In the genomic region with DNA sequence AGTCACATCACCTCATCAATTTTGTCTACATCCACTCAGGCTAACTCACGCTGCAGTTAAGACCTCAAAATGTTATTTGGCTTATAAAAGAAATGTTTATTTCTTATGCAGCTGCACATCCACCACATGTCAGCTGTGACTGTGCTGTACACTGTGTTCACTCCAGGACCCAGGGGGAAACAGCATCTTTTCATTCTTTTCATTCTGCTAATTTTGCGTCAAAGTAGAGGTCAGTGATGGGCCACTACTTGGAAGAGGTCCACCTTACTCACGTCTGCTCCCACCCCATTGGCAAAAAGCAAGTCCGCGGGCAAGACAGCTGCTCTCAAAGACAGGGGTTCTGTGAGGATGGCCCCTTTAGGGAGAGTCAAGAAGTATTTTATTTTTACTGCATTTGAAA, we compare ENCODE assay signal across 28 cellular contexts. TPM values are rescaled to one million over a fixed set of nuclear protein-coding genes. Genes with fewer than 3 reads are reported as not detected.
"Had no signal": no experiment of that assay in that cellular context is flagged by ENCODE, and none has a peak within 500 bp of the region (broad histone marks: within the 10 kb centered on the region; RNA-seq: fewer than 3 reads in every experiment).

No MANE protein-coding gene starts in this region.

- DNase-seq: dermis blood vessel endothelial cell; effector memory CD4-positive, alpha-beta T cell; esophagus squamous epithelium; kidney; mesendoderm; natural killer cell; occipital lobe; ovary; posterior cingulate gyrus; retina; sigmoid colon; small intestine; stimulated activated CD4-positive, alpha-beta T cell treated with anti-CD3 and anti-CD28 coated beads, Interleukin-15, amount 100 ng/mL, for 24 hours; stimulated activated CD4-positive, alpha-beta T cell treated with anti-CD3 and anti-CD28 coated beads, Interleukin-2, amount 100 ng/mL, for 48 hours; stimulated activated naive B cell treated with anti-CD40 and anti-IgM and Interleukin-4, amounts not matched to agents 10 μg/mL and 1 μg/mL and 100 μg/mL, for 72 hours; trophoblast cell had no signal

- H3K4me2 ChIP-seq: hepatocyte had no signal

- H3K4me3 ChIP-seq: coronary artery, esophagus squamous epithelium, heart left ventricle, hepatocyte, ovary, sigmoid colon, thoracic aorta had no signal

- H3K27ac ChIP-seq: coronary artery, esophagus squamous epithelium, heart left ventricle, hepatocyte, ovary, sigmoid colon, thoracic aorta had no signal

- H3K9me3 ChIP-seq: esophagus squamous epithelium, heart left ventricle, ovary, thoracic aorta had no signal

- H3K36me3 ChIP-seq: esophagus squamous epithelium, heart left ventricle, ovary, sigmoid colon, thoracic aorta had no signal

- H3K27me3 ChIP-seq: esophagus squamous epithelium, hepatocyte, ovary, sigmoid colon had no signal

- ATAC-seq: left lobe of liver; natural killer cell; stimulated activated naive B cell treated with anti-CD40 and anti-IgM and Interleukin-4, amounts not matched to agents 10 μg/mL and 1 μg/mL and 100 μg/mL, for 72 hours had no signal

- H3K4me1 ChIP-seq: esophagus squamous epithelium, sigmoid colon had no signal

- H2AFZ ChIP-seq: hepatocyte had no signal

RNA-seq across cellular contexts. Expression of a gene that starts 4.5 kb away (rescaled TPM):
- total RNA-seq: chondrocyte, dermis blood vessel endothelial cell, endothelial cell of umbilical vein, epithelial cell of proximal tubule, esophagus squamous epithelium, fibroblast of villous mesenchyme, hepatocyte, lung microvascular endothelial cell, pulmonary artery endothelial cell had no signal
- polyA plus RNA-seq: endothelial cell of umbilical vein, heart left ventricle, hepatocyte, neural cell had no signal
